In genomic region chr4:168803727-168804126, GRCh38 we compare ENCODE assay signal across 1 cellular context.
TF ChIP-seq lines count a peak whose summit lies in the region.

No MANE protein-coding gene starts in this region.

TF ChIP-seq in WTC11, 78 proteins besides CTCF, POLR2A, EP300 and RAD21 (continued from another document):
- TF ChIP-seq AR (CRISPR knock-in tag; IDR thresholded peaks at IDR 0.05) (no peak), ZNF263 (CRISPR knock-in tag; IDR thresholded peaks at IDR 0.05; ENCODE audit: low read depth) (no peak), MXD4 (CRISPR knock-in tag; IDR thresholded peaks at IDR 0.05; ENCODE audit: borderline replicate concordance) (no peak), ZNF532 (CRISPR knock-in tag; IDR thresholded peaks at IDR 0.05; ENCODE audit: borderline replicate concordance) (no peak), SP1 (CRISPR knock-in tag; conservative IDR thresholded peaks at IDR 0.05) (no peak), ZNF396 (CRISPR knock-in tag; IDR thresholded peaks at IDR 0.05; ENCODE audit: borderline replicate concordance) (no peak)
TF ChIP-seq in WTC11: peak in this region for 0.
